In the genomic region with DNA sequence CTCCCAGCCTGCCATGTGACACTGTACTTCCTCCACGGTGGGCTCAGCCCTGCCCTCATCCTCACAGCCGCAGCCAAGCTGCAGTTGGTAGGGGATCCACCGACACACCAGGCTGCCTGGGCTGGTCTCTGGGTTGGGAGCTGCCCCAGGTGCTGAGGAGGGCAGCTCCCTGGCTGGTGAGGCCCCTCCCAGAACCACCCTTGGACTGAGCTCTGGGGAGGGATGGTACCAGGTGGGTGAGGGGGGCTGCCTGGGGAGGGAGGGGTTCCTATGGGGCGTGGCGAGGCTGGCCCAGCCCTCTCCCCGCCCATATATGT, we compare ENCODE assay signal across 8 cellular contexts. TPM values are rescaled to one million over a fixed set of nuclear protein-coding genes. Genes with fewer than 3 reads are reported as not detected.
DNase-seq lines count a peak whose midpoint lies in the region; ATAC-seq and TF ChIP-seq lines count a peak whose summit lies in the region.

No MANE protein-coding gene starts in this region.

- H3K4me1 ChIP-seq in H9 (ENCODE audit: insufficient read depth, low read length): no peaks in the 10 kb centered on the region

- no peaks in the 10 kb centered on the region for H4K20me1 ChIP-seq in H9 (ENCODE audit: control insufficient read depth, insufficient read depth, insufficient read length)

- no peak overlapping the region for H3K23ac ChIP-seq in H9 (ENCODE audit: insufficient read length, low read depth, low read length)

- peaks cover 3 to 5% of the 10 kb centered on the region in 2 experiments; a peak in 3 of 5 replicates for H3K9me3 Mint-ChIP-seq in H9
- no peaks in the 10 kb centered on the region for H3K9me3 Mint-ChIP-seq in activated B cell treated with CpG ODN at 0.5 μM for 24 hours

- H3K4me3 Mint-ChIP-seq in H9: peak overlapping the region; percentile 34 to 35; a peak in 3 of 5 replicates
- peak overlapping the region; percentile 15 for H3K4me3 Mint-ChIP-seq in activated B cell treated with CpG ODN at 0.5 μM for 24 hours

- no peak overlapping the region for H3K14ac ChIP-seq in H9 (ENCODE audit: insufficient read depth, low read length)

- H3K56ac ChIP-seq in H9 (ENCODE audit: insufficient read length, low read depth, low read length): no peak overlapping the region

- no peak overlapping the region for H2BK5ac ChIP-seq in H9 (ENCODE audit: insufficient read length, low read length)

- ATAC-seq in activated B cell treated with CpG ODN at 0.5 μM for 24 hours (ENCODE audit: low read depth) (peak; percentile 68), Right ventricle myocardium superior (ENCODE audit: poor library complexity) (peak; percentile 23), GM18519 (IDR thresholded peaks at IDR 0.05; ENCODE audit: low FRiP score, unreplicated experiment) (no peak)

- no peak overlapping the region for H2BK20ac ChIP-seq in H9 (ENCODE audit: low read depth, low read length, poor library complexity, severe bottlenecking)

- H4K91ac ChIP-seq in H9 (ENCODE audit: insufficient read length, low read depth, low read length): no peak overlapping the region

- H4K5ac ChIP-seq in H9 (ENCODE audit: insufficient read length, low read depth, low read length): no peak overlapping the region

- POLR2A ChIA-PET in activated B cell treated with CpG ODN at 0.5 μM for 24 hours (lab: Charles Lee): interaction anchor here (0.6 to 1.5 kb wide), 6 partner anchors 43 to 237 kb away, joined by 3 to 11 read pairs (median 4); a partner anchor contains a TSS

- H3K18ac ChIP-seq in H9 (ENCODE audit: insufficient read length, low read depth, low read length): no peak overlapping the region

- H2AFZ ChIP-seq in H9 (ENCODE audit: low read length): no peak overlapping the region

- H3K36me3 Mint-ChIP-seq in H9 (ENCODE audit: insufficient read depth in 1 of 3, low read depth in 3 of 3) (peaks cover 14 to 19% (median 17%) of the 10 kb centered on the region in 3 experiments; a peak in 6 of 7 replicates), activated B cell treated with CpG ODN at 0.5 μM for 24 hours (ENCODE audit: low read depth) (peaks cover 7% of the 10 kb centered on the region)

- H3K27ac Mint-ChIP-seq in H9 (peak overlapping the region in 2 of 3 experiments; percentile 61 to 82; a peak in 2 of 7 replicates), activated B cell treated with CpG ODN at 0.5 μM for 24 hours (no peak overlapping the region)

- no peaks in the 10 kb centered on the region for H3K9me3 ChIP-seq in H9 (ENCODE audit: control insufficient read depth, low read depth, low read length)

- no CpG with 5 or more reads among the region's 6 CpGs for WGBS in H9 (ENCODE audit: extremely low coverage, insufficient read length, low lambda C conversion rate)

- H3K27me3 Mint-ChIP-seq in H9 (ENCODE audit: low read depth): peaks cover 6% of the 10 kb centered on the region
- no peaks in the 10 kb centered on the region for H3K27me3 Mint-ChIP-seq in activated B cell treated with CpG ODN at 0.5 μM for 24 hours

- H3K27me3 ChIP-seq in H9 (ENCODE audit: insufficient read depth, low read length): no peaks in the 10 kb centered on the region

- H3T11ph ChIP-seq in H9 (ENCODE audit: low read length): no peak overlapping the region

- TF ChIP-seq CTCF in H9 (conservative IDR thresholded peaks at IDR 0.05) (no peak), activated B cell treated with CpG ODN at 0.5 μM for 24 hours (IDR thresholded peaks at IDR 0.05) (no peak)

- intact Hi-C loops in activated B cell treated with CpG ODN at 0.5 μM for 24 hours (cut with micrococcal nuclease) (loop anchor here (5.0 kb wide), 1 partner anchor 41 kb away; a partner anchor contains a TSS), Right ventricle myocardium superior (cut with DNase I) (no loop called here)

- H4K8ac ChIP-seq in H9 (replicated peaks; ENCODE audit: insufficient read length, low read depth, low read length): no peak overlapping the region

- H3K79me1 ChIP-seq in H9 (ENCODE audit: insufficient read depth, low read depth, low read length, poor library complexity, severe bottlenecking): no peaks in the 10 kb centered on the region

- DNase-seq in H9 (peak; percentile 90), activated B cell treated with CpG ODN at 0.5 μM for 24 hours (no peak), Right ventricle myocardium superior (peak; percentile 40), skeletal muscle cell (ENCODE audit: low read depth) (no peak), germinal center (ENCODE audit: low spot score) (no peak), NCI-H524 (lab: John Stamatoyannopoulos, UW) (no peak), NCI-H1048 (lab: John Stamatoyannopoulos, UW) (no peak)

- no peak overlapping the region for H3K9ac ChIP-seq in H9 (ENCODE audit: extremely low read depth, insufficient read length, low read length)

- H3K4me2 ChIP-seq in H9 (ENCODE audit: insufficient read depth, insufficient read length, low read length): no peak overlapping the region

- H3K4me3 ChIP-seq in skeletal muscle cell (ENCODE audit: low read depth, low read length): peak overlapping the region; percentile 42

- peaks cover 4% of the 10 kb centered on the region for H3K23me2 ChIP-seq in H9 (ENCODE audit: insufficient read length, low read depth, low read length, poor library complexity, severe bottlenecking)

- H2AK5ac ChIP-seq in H9 (ENCODE audit: insufficient read length, low read length): no peak overlapping the region

- H2BK120ac ChIP-seq in H9 (ENCODE audit: low read depth, low read length, poor library complexity, severe bottlenecking): no peak overlapping the region

- no peak overlapping the region for H2BK12ac ChIP-seq in H9 (ENCODE audit: insufficient read length, low read depth, low read length)

- H3K4ac ChIP-seq in H9 (ENCODE audit: low read depth, low read length): no peak overlapping the region

- no peaks in the 10 kb centered on the region for H3K79me2 ChIP-seq in H9 (ENCODE audit: insufficient read depth, low read length)

- no peak overlapping the region for H2BK15ac ChIP-seq in H9 (ENCODE audit: low read depth, low read length)

- CTCF ChIA-PET in activated B cell treated with CpG ODN at 0.5 μM for 24 hours (lab: Charles Lee): no interaction called here

- H3K4me1 Mint-ChIP-seq in H9 (peaks cover 2 to 10% of the 10 kb centered on the region in 2 experiments), activated B cell treated with CpG ODN at 0.5 μM for 24 hours (peaks cover 19% of the 10 kb centered on the region)

- no peak overlapping the region for H3K27ac ChIP-seq in H9 (ENCODE audit: insufficient read length, low read depth, low read length)

RNA-seq across cellular contexts. Expression of a gene that starts 0.2 kb away (rescaled TPM):
- 0.86 TPM in 1 of 2 replicates, not detected in the other for total RNA-seq in H9 (2021)
- not detected in 2 replicates for total RNA-seq in activated B cell treated with CpG ODN at 0.5 μM for 24 hours
- 0.32 TPM for total RNA-seq in Right ventricle myocardium superior

RNA-seq across cellular contexts. Expression of a gene that starts 11.5 kb away (rescaled TPM):
- total RNA-seq in H9 (2021) (39.5 and 42.7 TPM in 2 replicates), activated B cell treated with CpG ODN at 0.5 μM for 24 hours (63.5 and 66.0 TPM in 2 replicates), Right ventricle myocardium superior (32.2 TPM)

RNA-seq across cellular contexts. Expression of a gene that starts 11.6 kb away (rescaled TPM):
- 25.5 and 27.6 TPM in 2 replicates for total RNA-seq in H9 (2021)
- total RNA-seq in activated B cell treated with CpG ODN at 0.5 μM for 24 hours: 40.7 and 44.0 TPM in 2 replicates
- 16.0 TPM for total RNA-seq in Right ventricle myocardium superior

RNA-seq across cellular contexts. Expression of a gene that starts 38.2 kb away (rescaled TPM):
- 33.4 and 36.5 TPM in 2 replicates for total RNA-seq in H9 (2021)
- 24.1 and 33.8 TPM in 2 replicates for total RNA-seq in activated B cell treated with CpG ODN at 0.5 μM for 24 hours
- total RNA-seq in Right ventricle myocardium superior: 7.3 TPM

RNA-seq across cellular contexts. Expression of a gene that starts 40.2 kb away (rescaled TPM):
- 12.8 and 13.5 TPM in 2 replicates for total RNA-seq in H9 (2021)
- 10.2 and 10.8 TPM in 2 replicates for total RNA-seq in activated B cell treated with CpG ODN at 0.5 μM for 24 hours
- total RNA-seq in Right ventricle myocardium superior: 1.6 TPM

Comparison
In these comparisons a context has a peak if more than half of its experiments do, and no peak if none do; other contexts are left out.
1. DNase-seq: peak in H9 (single experiment) and Right ventricle myocardium superior (single experiment); none in activated B cell treated with CpG ODN at 0.5 μM for 24 hours (single experiment), skeletal muscle cell (single experiment), germinal center (single experiment), NCI-H524 (0 of 2) and NCI-H1048 (single experiment).